In genomic region chr16:80518436-80518835, GRCh38 we compare ENCODE assay signal across 13 cellular contexts. TPM values are rescaled to one million over a fixed set of nuclear protein-coding genes. Genes with fewer than 3 reads are reported as not detected.
DNase-seq lines count a peak whose midpoint lies in the region; ATAC-seq, FAIRE-seq and TF ChIP-seq lines count a peak whose summit lies in the region.
"Had no signal": no experiment of that assay in that cellular context is flagged by ENCODE, and none has a peak within 500 bp of the region (broad histone marks: within the 10 kb centered on the region; RNA-seq: fewer than 3 reads in every experiment).

No MANE protein-coding gene starts in this region.

- H3K27me3 Mint-ChIP-seq in activated T-helper 1 cell treated with anti-CD3 and anti-CD28 coated beads, Interleukin-12 subunit alpha, Interleukin-12 subunit beta, Interleukin-2, Interleukin-4 antibody, amounts not matched to agents 30 ng/mL and 10 ng/mL and 1 ng/mL, durations not matched to agents 14 hours and 24 hours and 36 hours (ENCODE audit: insufficient read depth), result peaks cover 6% of the 10 kb centered on the region

- intact Hi-C loops in activated T-helper 1 cell treated with anti-CD3 and anti-CD28 coated beads, Interleukin-12 subunit alpha, Interleukin-12 subunit beta, Interleukin-2, Interleukin-4 antibody, amounts not matched to agents 30 ng/mL and 10 ng/mL and 1 ng/mL, durations not matched to agents 14 hours and 24 hours and 36 hours (cut with micrococcal nuclease), result loop anchor here (2.0 to 5.0 kb wide), 2 partner anchors 321 to 1202 kb away; no protein-coding TSS in a partner anchor

- peak overlapping the region; percentile 69 for H3K4me3 Mint-ChIP-seq in activated T-helper 1 cell treated with anti-CD3 and anti-CD28 coated beads, Interleukin-12 subunit alpha, Interleukin-12 subunit beta, Interleukin-2, Interleukin-4 antibody, amounts not matched to agents 30 ng/mL and 10 ng/mL and 1 ng/mL, durations not matched to agents 14 hours and 24 hours and 36 hours

- no peaks in the 10 kb centered on the region for H3K36me3 Mint-ChIP-seq in activated T-helper 1 cell treated with anti-CD3 and anti-CD28 coated beads, Interleukin-12 subunit alpha, Interleukin-12 subunit beta, Interleukin-2, Interleukin-4 antibody, amounts not matched to agents 30 ng/mL and 10 ng/mL and 1 ng/mL, durations not matched to agents 14 hours and 24 hours and 36 hours (ENCODE audit: low read depth)

- ATAC-seq in HG03342 (IDR thresholded peaks at IDR 0.05; ENCODE audit: unreplicated experiment) (peak; percentile 42), HG03378 (IDR thresholded peaks at IDR 0.05; ENCODE audit: unreplicated experiment) (no peak)
- ATAC-seq: HCT116 had no signal

- FAIRE-seq in GM12891 (lab: Jason Lieb, UNC), result peak; percentile 56
- FAIRE-seq: colon had no signal

- peaks cover 21% of the 10 kb centered on the region for H3K4me1 Mint-ChIP-seq in activated T-helper 1 cell treated with anti-CD3 and anti-CD28 coated beads, Interleukin-12 subunit alpha, Interleukin-12 subunit beta, Interleukin-2, Interleukin-4 antibody, amounts not matched to agents 30 ng/mL and 10 ng/mL and 1 ng/mL, durations not matched to agents 14 hours and 24 hours and 36 hours (ENCODE audit: low read depth)

- no peak overlapping the region for H3K27ac Mint-ChIP-seq in activated T-helper 1 cell treated with anti-CD3 and anti-CD28 coated beads, Interleukin-12 subunit alpha, Interleukin-12 subunit beta, Interleukin-2, Interleukin-4 antibody, amounts not matched to agents 30 ng/mL and 10 ng/mL and 1 ng/mL, durations not matched to agents 14 hours and 24 hours and 36 hours

- TF ChIP-seq POLR2A in GM12891 (IDR thresholded peaks at IDR 0.05; ENCODE audit: low read depth, low read length), result no peak

- no peaks in the 10 kb centered on the region for H3K9me3 Mint-ChIP-seq in activated T-helper 1 cell treated with anti-CD3 and anti-CD28 coated beads, Interleukin-12 subunit alpha, Interleukin-12 subunit beta, Interleukin-2, Interleukin-4 antibody, amounts not matched to agents 30 ng/mL and 10 ng/mL and 1 ng/mL, durations not matched to agents 14 hours and 24 hours and 36 hours

- DNase-seq in GM12891 (ENCODE audit: insufficient read length, low spot score) (peak; percentile 20), kidney tubule cell (ENCODE audit: low spot score) (peak; percentile 66), NCI-H2107 (lab: John Stamatoyannopoulos, UW) (no peak), GOT3 (lab: John Stamatoyannopoulos, UW) (no peak)
- peak; percentile 44 for DNase-seq in activated T-helper 1 cell treated with anti-CD3 and anti-CD28 coated beads, Interleukin-12 subunit alpha, Interleukin-12 subunit beta, Interleukin-2, Interleukin-4 antibody, amounts not matched to agents 30 ng/mL and 10 ng/mL and 1 ng/mL, durations not matched to agents 14 hours and 24 hours and 36 hours (ENCODE audit: low spot score)
- DNase-seq: DND-41, left ventricle myocardium inferior, NCI-H524 had no signal

TF ChIP-seq in GM12891, 5 proteins besides CTCF, POLR2A, EP300 and RAD21:
- TF ChIP-seq POLR2AphosphoS5 (IDR thresholded peaks at IDR 0.05; ENCODE audit: low read depth, low read length) (no peak), PAX5 (IDR thresholded peaks at IDR 0.05; ENCODE audit: insufficient read depth, low read length, severe bottlenecking) (no peak), POU2F2 (IDR thresholded peaks at IDR 0.05; ENCODE audit: low read depth, low read length) (no peak), TAF1 (IDR thresholded peaks at IDR 0.05; ENCODE audit: low read depth, low read length) (no peak), SPI1 (IDR thresholded peaks at IDR 0.05; ENCODE audit: low read depth, low read length) (no peak)

RNA-seq across cellular contexts. Expression of gene DYNLRB2, which starts 22.4 kb away (rescaled TPM):
- 1.1 TPM for polyA plus RNA-seq in GM12891 (2012; ENCODE audit: low read depth, missing spikeins)
- not detected in 2 replicates for total RNA-seq in activated T-helper 1 cell treated with anti-CD3 and anti-CD28 coated beads, Interleukin-12 subunit alpha, Interleukin-12 subunit beta, Interleukin-2, Interleukin-4 antibody, amounts not matched to agents 30 ng/mL and 10 ng/mL and 1 ng/mL, durations not matched to agents 14 hours and 24 hours and 36 hours
- total RNA-seq: left ventricle myocardium inferior, SK-MEL-5 had no signal

Comparison
In these comparisons a context has a peak if more than half of its experiments do, and no peak if none do; other contexts are left out.
1. DNase-seq: peak in GM12891 (single experiment), activated T-helper 1 cell treated with anti-CD3 and anti-CD28 coated beads, Interleukin-12 subunit alpha, Interleukin-12 subunit beta, Interleukin-2, Interleukin-4 antibody, amounts not matched to agents 30 ng/mL and 10 ng/mL and 1 ng/mL, durations not matched to agents 14 hours and 24 hours and 36 hours (single experiment) and kidney tubule cell (single experiment); none in NCI-H2107 (single experiment) and GOT3 (single experiment).